Comparison of ENCODE assay signal across 9 cellular contexts in the genomic region with DNA sequence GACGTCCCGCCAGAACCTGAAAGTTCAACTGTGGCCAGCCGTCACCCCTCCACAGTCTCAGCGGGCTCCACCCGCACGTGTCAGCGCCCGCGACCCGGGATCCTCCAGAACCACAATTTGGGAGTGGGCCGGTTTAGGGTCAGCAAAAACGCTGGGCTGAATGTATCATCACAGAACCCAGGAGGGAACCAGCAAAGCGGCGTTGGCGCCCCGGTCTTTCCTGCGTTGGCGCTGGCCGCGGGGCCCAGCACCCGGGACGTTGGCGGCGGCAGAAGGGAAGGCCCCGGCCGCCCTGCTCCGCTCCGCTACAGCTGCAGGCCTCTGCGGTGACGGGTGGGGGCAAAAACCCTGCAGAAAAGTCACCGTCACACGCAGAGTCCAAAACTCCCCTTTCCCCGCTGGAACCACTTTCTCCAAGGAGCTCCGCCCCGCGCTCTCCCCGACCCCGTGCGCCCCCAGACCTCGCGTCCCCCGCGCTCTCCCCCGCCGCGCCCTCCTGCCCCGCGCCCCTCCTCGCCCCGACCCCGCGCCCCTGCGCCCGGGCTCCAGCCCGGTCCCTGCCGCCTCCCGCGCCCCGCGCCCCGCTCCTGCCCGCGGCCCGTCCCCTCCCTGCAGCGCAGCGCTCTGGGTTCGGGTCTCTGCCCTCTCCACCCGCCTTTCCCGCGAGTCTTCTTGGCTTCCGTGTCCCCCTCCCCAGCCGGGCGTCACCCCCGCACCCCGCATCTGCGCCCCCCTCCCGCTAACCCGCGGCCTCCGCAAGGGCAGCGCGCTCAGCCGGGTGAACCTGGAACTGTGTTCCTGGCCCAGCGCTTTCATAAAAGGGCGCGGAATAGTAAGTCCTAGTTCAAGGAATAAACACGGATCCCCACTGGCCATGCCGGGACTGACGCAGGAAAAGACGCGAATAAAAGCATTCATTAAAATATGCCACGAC. TPM values are rescaled to one million over a fixed set of nuclear protein-coding genes. Genes with fewer than 3 reads are reported as not detected.
A peak's percentile ranks its signal among the peaks of the same experiment; 100 is the strongest.
DNase-seq lines count a peak whose midpoint lies in the region; ATAC-seq and TF ChIP-seq lines count a peak whose summit lies in the region.
"Had no signal": no experiment of that assay in that cellular context is flagged by ENCODE, and none has a peak within 500 bp of the region (broad histone marks: within the 10 kb centered on the region; RNA-seq: fewer than 3 reads in every experiment).

No MANE protein-coding gene starts in this region.

- H3K27ac ChIP-seq in colonic mucosa (no peak overlapping the region), lower lobe of right lung (peak overlapping the region; percentile 36), subcutaneous abdominal adipose tissue (ENCODE audit: low read depth, low read length) (no peak overlapping the region)
- no peak overlapping the region for H3K27ac ChIP-seq in effector memory CD4-positive, alpha-beta T cell (ENCODE audit: insufficient read depth, low read length, poor library complexity, severe bottlenecking)

- peak overlapping the region; percentile 42 to 74 for H3K9ac ChIP-seq in colonic mucosa (ENCODE audit: low read depth in 2 of 2, low read length in 2 of 2)
- peak overlapping the region in 1 of 5 donors; percentile 38 for H3K9ac ChIP-seq in subcutaneous abdominal adipose tissue (ENCODE audit: low read length in 5 of 5)

- H3K9me3 ChIP-seq in colonic mucosa = no peaks in the 10 kb centered on the region
- H3K9me3 ChIP-seq in lower lobe of right lung = no peaks in the 10 kb centered on the region
- peaks cover 0 to 6% (median 0%) of the 10 kb centered on the region in 5 donors for H3K9me3 ChIP-seq in subcutaneous abdominal adipose tissue (ENCODE audit: control insufficient read depth in 5 of 5, low read length in 5 of 5)
- no peaks in the 10 kb centered on the region for H3K9me3 ChIP-seq in effector memory CD4-positive, alpha-beta T cell (ENCODE audit: control insufficient read depth, low read length)

- DNase-seq in activated CD8-positive, alpha-beta memory T cell treated with anti-CD3 and anti-CD28 coated beads, Interleukin-2, amount 50 U/mL, for 48 hours = peak; percentile 61
- no peak for DNase-seq in activated CD8-positive, alpha-beta memory T cell treated with anti-CD3 and anti-CD28 coated beads for 24 hours
- DNase-seq in colonic mucosa (peak; percentile 64), lower lobe of right lung (no peak), dedifferentiated amniotic fluid mesenchymal stem cell (ENCODE audit: extremely low spot score) (no peak)
- DNase-seq in effector memory CD4-positive, alpha-beta T cell = no peak
- DNase-seq: NCI-H2029 had no signal

- H3K36me3 ChIP-seq in colonic mucosa (no peaks in the 10 kb centered on the region), lower lobe of right lung (no peaks in the 10 kb centered on the region), subcutaneous abdominal adipose tissue (ENCODE audit: control insufficient read depth in 5 of 5, insufficient read depth in 5 of 5, low read length in 5 of 5) (no peaks in the 10 kb centered on the region)
- H3K36me3 ChIP-seq in effector memory CD4-positive, alpha-beta T cell (ENCODE audit: control insufficient read depth, insufficient read depth, low read length) = no peaks in the 10 kb centered on the region

- no peaks in the 10 kb centered on the region for H3K27me3 ChIP-seq in colonic mucosa
- H3K27me3 ChIP-seq in lower lobe of right lung (ENCODE audit: low read depth) = peaks cover 5% of the 10 kb centered on the region
- H3K27me3 ChIP-seq in subcutaneous abdominal adipose tissue (ENCODE audit: control insufficient read depth in 5 of 5, insufficient read depth in 4 of 5, low read length in 5 of 5) = peaks cover 0 to 11% (median 5%) of the 10 kb centered on the region in 5 donors
- H3K27me3 ChIP-seq in effector memory CD4-positive, alpha-beta T cell (replicated peaks; ENCODE audit: control insufficient read depth, insufficient read depth, low read length, poor library complexity, severe bottlenecking) = peaks cover 9% of the 10 kb centered on the region

- H3K4me1 ChIP-seq in colonic mucosa (peaks cover 4% of the 10 kb centered on the region), lower lobe of right lung (no peaks in the 10 kb centered on the region), subcutaneous abdominal adipose tissue (ENCODE audit: control insufficient read depth in 5 of 5, insufficient read depth in 5 of 5, low read length in 5 of 5) (peaks cover 0 to 9% (median 3%) of the 10 kb centered on the region in 5 donors)
- H3K4me1 ChIP-seq in effector memory CD4-positive, alpha-beta T cell (ENCODE audit: control insufficient read depth, insufficient read depth, low read length, poor library complexity, severe bottlenecking) = peaks cover 22% of the 10 kb centered on the region

- TF ChIP-seq CTCF in colonic mucosa (IDR thresholded peaks at IDR 0.05) (no peak), lower lobe of right lung (IDR thresholded peaks at IDR 0.05) (no peak)

- ATAC-seq in lower lobe of right lung (peak; percentile 56 to 74), HG02840 (IDR thresholded peaks at IDR 0.05; ENCODE audit: low FRiP score, unreplicated experiment) (no peak)

- intact Hi-C loops in colonic mucosa (cut with DNase I) (no loop called here), lower lobe of right lung (cut with DNase I) (no loop called here)

- H3K4me3 ChIP-seq in colonic mucosa = peak overlapping the region; percentile 40
- H3K4me3 ChIP-seq in lower lobe of right lung = peak overlapping the region; percentile 53
- peak overlapping the region; percentile 25 to 62 (median 57) for H3K4me3 ChIP-seq in subcutaneous abdominal adipose tissue (ENCODE audit: low read depth in 1 of 5, low read length in 5 of 5)
- no peak overlapping the region for H3K4me3 ChIP-seq in effector memory CD4-positive, alpha-beta T cell (ENCODE audit: insufficient read depth, low read depth, low read length, poor library complexity, severe bottlenecking)

RNA-seq across cellular contexts. Expression of gene RNF32, which starts 24.0 kb away (rescaled TPM):
- total RNA-seq in colonic mucosa = 1 to 10 TPM; 2.0 TPM
- total RNA-seq in lower lobe of right lung = 3.0 TPM

Comparison
In these comparisons a context has a peak if more than half of its experiments do, and no peak if none do; other contexts are left out.
1. DNase-seq: peak in activated CD8-positive, alpha-beta memory T cell treated with anti-CD3 and anti-CD28 coated beads, Interleukin-2, amount 50 U/mL, for 48 hours (single experiment) and colonic mucosa (single experiment); none in activated CD8-positive, alpha-beta memory T cell treated with anti-CD3 and anti-CD28 coated beads for 24 hours (single experiment), lower lobe of right lung (single experiment), dedifferentiated amniotic fluid mesenchymal stem cell (single experiment) and effector memory CD4-positive, alpha-beta T cell (0 of 3).